ENCODE assay signal across 23 cellular contexts in genomic region chr2:105365176-105365575, GRCh38.
"Had no signal": no experiment of that assay in that cellular context is flagged by ENCODE, and none has a peak within 500 bp of the region (broad histone marks: within the 10 kb centered on the region; RNA-seq: fewer than 3 reads in every experiment).

No MANE protein-coding gene starts in this region.

- ATAC-seq: foreskin keratinocyte, left ventricle myocardium superior, natural killer cell, upper lobe of right lung had no signal

- H3K36me3 Mint-ChIP-seq: natural killer cell had no signal

- H3K27ac Mint-ChIP-seq: activated CD4-positive, alpha-beta memory T cell treated with anti-CD3 and anti-CD28 coated beads for 36 hours; activated naive CD8-positive, alpha-beta T cell; activated T-helper 1 cell treated with anti-CD3 and anti-CD28 coated beads, Interleukin-12 subunit alpha, Interleukin-12 subunit beta, Interleukin-2, Interleukin-4 antibody, amounts not matched to agents 30 ng/mL and 10 ng/mL and 1 ng/mL, durations not matched to agents 14 hours and 24 hours and 36 hours; dendritic cell treated with granulocyte-macrophage colony-stimulating factor and Interleukin-4, amounts not matched to agents 40 ng/mL and 50 ng/mL, for 4 days; natural killer cell; T-helper 1 cell treated with Interleukin-12 subunit alpha and Interleukin-12 subunit beta and Interleukin-4 antibody, amounts not matched to agents 30 μg/mL and 1 μg/mL, for 36 hours had no signal

- H3K4me1 ChIP-seq: adrenal gland, foreskin keratinocyte, prostate gland, thyroid gland, upper lobe of right lung had no signal

- H3K4me3 ChIP-seq: adrenal gland, prostate gland, spleen, thyroid gland, upper lobe of right lung had no signal

- H3K9me3 ChIP-seq: adrenal gland, prostate gland, spleen, thyroid gland, upper lobe of right lung had no signal

- H3K27me3 ChIP-seq: adrenal gland, foreskin keratinocyte, spleen, thyroid gland, upper lobe of right lung had no signal

- H3K4me3 Mint-ChIP-seq: activated CD4-positive, alpha-beta memory T cell treated with anti-CD3 and anti-CD28 coated beads for 36 hours; activated naive CD8-positive, alpha-beta T cell; activated T-helper 1 cell treated with anti-CD3 and anti-CD28 coated beads, Interleukin-12 subunit alpha, Interleukin-12 subunit beta, Interleukin-2, Interleukin-4 antibody, amounts not matched to agents 30 ng/mL and 10 ng/mL and 1 ng/mL, durations not matched to agents 14 hours and 24 hours and 36 hours; dendritic cell treated with granulocyte-macrophage colony-stimulating factor and Interleukin-4, amounts not matched to agents 40 ng/mL and 50 ng/mL, for 4 days; natural killer cell; T-helper 1 cell treated with Interleukin-12 subunit alpha and Interleukin-12 subunit beta and Interleukin-4 antibody, amounts not matched to agents 30 μg/mL and 1 μg/mL, for 36 hours had no signal

- H3K27ac ChIP-seq: adrenal gland, foreskin keratinocyte, prostate gland, spleen, thyroid gland, upper lobe of right lung had no signal

- H3K27me3 Mint-ChIP-seq: activated CD4-positive, alpha-beta memory T cell treated with anti-CD3 and anti-CD28 coated beads for 36 hours; activated naive CD8-positive, alpha-beta T cell had no signal

- H3K9me3 Mint-ChIP-seq: activated CD4-positive, alpha-beta memory T cell treated with anti-CD3 and anti-CD28 coated beads for 36 hours; activated T-helper 1 cell treated with anti-CD3 and anti-CD28 coated beads, Interleukin-12 subunit alpha, Interleukin-12 subunit beta, Interleukin-2, Interleukin-4 antibody, amounts not matched to agents 30 ng/mL and 10 ng/mL and 1 ng/mL, durations not matched to agents 14 hours and 24 hours and 36 hours; dendritic cell treated with granulocyte-macrophage colony-stimulating factor and Interleukin-4, amounts not matched to agents 40 ng/mL and 50 ng/mL, for 4 days; natural killer cell; T-helper 1 cell treated with Interleukin-12 subunit alpha and Interleukin-12 subunit beta and Interleukin-4 antibody, amounts not matched to agents 30 μg/mL and 1 μg/mL, for 36 hours had no signal

- DNase-seq: activated CD4-positive, alpha-beta memory T cell treated with anti-CD3 and anti-CD28 coated beads for 36 hours; activated CD4-positive, alpha-beta T cell treated with anti-CD3 and anti-CD28 coated beads for 4 hours; activated CD4-positive, CD25-positive, alpha-beta regulatory T cell; activated gamma-delta T cell treated with Interleukin-2 at 50 U/mL for 16 hours; cerebellar nuclear complex; effector CD4-positive, alpha-beta T cell; foreskin keratinocyte; left ventricle myocardium superior; midbrain; natural killer cell; spleen; stimulated activated CD4-positive, alpha-beta T cell treated with anti-CD3 and anti-CD28 coated beads, Interleukin-4, amount 100 ng/mL, for 1 hour; stimulated activated naive CD4-positive, alpha-beta T cell treated with Interleukin-2 at 50 U/mL for 16 hours; thyroid gland; upper lobe of right lung had no signal

- FAIRE-seq: bronchial epithelial cell, endometrium had no signal

- H3K36me3 ChIP-seq: prostate gland had no signal
